In the genomic region with DNA sequence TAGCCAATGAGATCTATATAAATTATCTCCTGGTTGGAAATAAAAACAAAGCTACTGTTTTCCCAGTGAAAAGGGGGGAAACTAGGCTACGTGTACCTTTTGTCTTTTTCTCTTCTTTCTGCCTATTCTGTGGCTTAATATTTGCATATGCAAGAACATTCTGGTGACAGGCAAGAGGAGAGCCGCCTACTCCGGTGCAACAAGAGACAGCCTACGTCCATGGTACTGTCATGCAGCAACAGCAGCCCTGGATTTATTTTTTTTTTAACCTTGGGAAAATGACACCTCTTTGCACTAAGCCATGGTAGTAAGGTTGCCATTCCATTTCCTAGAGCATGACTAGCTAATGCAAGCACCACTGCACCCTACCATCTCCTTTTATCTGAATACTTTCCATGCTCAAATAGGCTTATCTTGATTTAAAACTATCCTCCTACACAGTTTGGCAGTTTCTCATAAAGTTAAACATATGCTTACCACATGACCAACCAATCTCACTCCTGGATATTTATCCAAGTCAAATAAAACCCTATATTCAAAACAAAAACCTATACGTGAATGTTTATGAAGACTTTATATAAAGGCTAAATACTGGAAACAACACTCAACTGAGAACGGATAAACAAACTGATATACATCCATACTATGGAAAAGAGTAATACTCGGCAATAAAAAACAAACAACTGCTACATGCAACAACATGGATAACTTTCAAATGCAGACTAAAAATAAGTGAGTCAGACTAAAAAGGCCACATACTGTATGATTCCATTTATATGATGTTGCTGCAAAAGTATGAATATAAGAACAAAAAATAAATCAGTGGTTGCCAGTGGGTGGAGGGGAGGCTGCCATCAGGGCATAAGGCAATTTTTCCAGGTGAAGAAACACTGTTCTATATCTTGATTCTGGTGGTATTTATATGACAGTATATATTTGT, we compare ENCODE assay signal across 15 cellular contexts. TPM values are rescaled to one million over a fixed set of nuclear protein-coding genes. Genes with fewer than 3 reads are reported as not detected.
A peak's percentile ranks its signal among the peaks of the same experiment; 100 is the strongest.
DNase-seq lines count a peak whose midpoint lies in the region; FAIRE-seq and TF ChIP-seq lines count a peak whose summit lies in the region.
"Had no signal": no experiment of that assay in that cellular context is flagged by ENCODE, and none has a peak within 500 bp of the region (broad histone marks: within the 10 kb centered on the region; RNA-seq: fewer than 3 reads in every experiment).

No MANE protein-coding gene starts in this region.

- peaks cover 20% of the 10 kb centered on the region for H3K36me3 ChIP-seq in HAP-1 (replicated peaks)
- H3K36me3 ChIP-seq in Peyer's patch: no peaks in the 10 kb centered on the region

- FAIRE-seq in urothelium cell line (lab: Jason Lieb, UNC): no peak

- no peaks in the 10 kb centered on the region for H3K9me3 ChIP-seq in HAP-1
- no peaks in the 10 kb centered on the region for H3K9me3 ChIP-seq in Peyer's patch
- H3K9me3 ChIP-seq: tibial nerve had no signal

- peaks cover 10% of the 10 kb centered on the region for H3K4me1 ChIP-seq in HAP-1
- peaks cover 0 to 14% (median 0%) of the 10 kb centered on the region in 4 donors for H3K4me1 ChIP-seq in Peyer's patch

- peak overlapping the region; percentile 67 for H3K27ac ChIP-seq in angular gyrus (ENCODE audit: low read depth, low read length)
- no peak overlapping the region for H3K27ac ChIP-seq in Peyer's patch
- H3K27ac ChIP-seq: tibial nerve had no signal

- H3K4me3 ChIP-seq in HAP-1 (no peak overlapping the region), Peyer's patch (no peak overlapping the region)
- H3K4me3 ChIP-seq: smooth muscle cell, tibial nerve had no signal

- H3K27me3 ChIP-seq in HAP-1 (ENCODE audit: low read depth): no peaks in the 10 kb centered on the region
- no peaks in the 10 kb centered on the region for H3K27me3 ChIP-seq in Peyer's patch
- H3K27me3 ChIP-seq: tibial nerve had no signal

- TF ChIP-seq CTCF in Peyer's patch (IDR thresholded peaks at IDR 0.05): no peak

- in situ Hi-C loops in HAP-1 (cut with MboI; ENCODE audit: low sequenced_read_pairs): loop anchor here (10.0 kb wide), 1 partner anchor 487 kb away; no protein-coding TSS in a partner anchor

- DNase-seq in HAP-1 (ENCODE audit: low spot score in 2 of 2) (peak; percentile 24 to 30), left kidney (ENCODE audit: low read depth, low spot score) (peak; percentile 33), superior temporal gyrus (ENCODE audit: extremely low spot score) (peak; percentile 46), SIG-M5 (lab: John Stamatoyannopoulos, UW) (no peak), urothelium cell line (ENCODE audit: low spot score) (no peak), Peyer's patch (no peak)
- DNase-seq: activated effector memory CD4-positive, alpha-beta T cell treated with anti-CD3 and anti-CD28 coated beads, Interleukin-2, amount 50 U/mL, for 16 hours; effector CD8-positive, alpha-beta T cell; left cardiac atrium; MM.1S; stimulated activated CD4-positive, alpha-beta T cell treated with anti-CD3 and anti-CD28 coated beads, Interleukin-2, amount 100 ng/mL, for 48 hours; stimulated activated naive CD4-positive, alpha-beta T cell treated with Interleukin-2 at 50 U/mL for 16 hours had no signal

- TF ChIP-seq POLR2A in Peyer's patch (IDR thresholded peaks at IDR 0.05): no peak

RNA-seq across cellular contexts. Expression of a gene that starts 17.3 kb away (rescaled TPM):
- total RNA-seq in Peyer's patch: 1 to 10 TPM in 3 of 4 donors, under 1 TPM in 1; 0.76 to 4.1 (median 2.1) TPM

RNA-seq across cellular contexts. Expression of a gene that starts 17.4 kb away (rescaled TPM):
- 10 to 100 TPM; 13.3 to 41.3 (median 21.7) TPM for total RNA-seq in Peyer's patch

Comparison
In these comparisons a context has a peak if more than half of its experiments do, and no peak if none do; other contexts are left out.
1. DNase-seq: peak in HAP-1 (2 of 2), left kidney (single experiment) and superior temporal gyrus (single experiment); none in SIG-M5 (single experiment), urothelium cell line (single experiment) and Peyer's patch (0 of 3).